ENCODE assay signal across 8 cellular contexts in the genomic region with DNA sequence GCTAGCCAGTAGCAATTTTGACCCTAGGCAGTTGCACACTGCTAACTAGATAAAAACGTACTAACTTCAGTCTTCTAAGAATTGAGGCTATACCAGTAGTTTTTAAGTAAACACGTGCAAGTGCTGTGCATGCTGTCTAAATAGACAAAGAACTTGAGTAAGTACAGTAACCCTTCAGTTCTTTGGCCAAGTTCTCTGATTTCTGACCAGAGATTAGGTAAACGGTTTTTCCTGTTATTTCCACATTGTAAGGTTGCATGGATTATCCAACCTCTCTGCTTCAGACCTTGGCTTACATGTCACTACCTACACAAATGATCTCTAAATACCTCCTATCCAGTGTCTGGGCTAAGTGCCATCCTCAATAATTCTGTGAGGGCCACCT. TPM values are rescaled to one million over a fixed set of nuclear protein-coding genes. Genes with fewer than 3 reads are reported as not detected.
DNase-seq lines count a peak whose midpoint lies in the region; ATAC-seq, FAIRE-seq and TF ChIP-seq lines count a peak whose summit lies in the region.

No MANE protein-coding gene starts in this region.

- H2BK15ac ChIP-seq in mesenchymal stem cell (ENCODE audit: low read depth, poor library complexity, severe bottlenecking) = no peak overlapping the region

- H2AFZ ChIP-seq in K562 (ENCODE audit: low read depth, low read length) (peak overlapping the region; percentile 88), mesenchymal stem cell (ENCODE audit: low read depth, low read length) (no peak overlapping the region)

- H3K14ac ChIP-seq in mesenchymal stem cell (ENCODE audit: low read length in 2 of 2) = no peak overlapping the region

- H3K4me3 ChIP-seq in left ventricle myocardium inferior = peak overlapping the region; percentile 90
- H3K4me3 ChIP-seq in K562 = peak overlapping the region; percentile 57
- H3K4me3 ChIP-seq in mesenchymal stem cell (ENCODE audit: insufficient read depth in 1 of 2, low read depth in 1 of 2, low read length in 2 of 2) = peak overlapping the region in 1 of 2 experiments; percentile 92
- peak overlapping the region; percentile 71 to 76 for H3K4me3 ChIP-seq in vagina

- DNase-seq in left ventricle myocardium inferior (no peak), cardiac septum (ENCODE audit: low spot score) (no peak), K562 (ENCODE audit: extremely low read depth in 1 of 4, low spot score in 3 of 4) (no peak), mesenchymal stem cell (no peak), vagina (ENCODE audit: extremely low spot score in 2 of 2) (no peak), SHP77 (lab: John Stamatoyannopoulos, UW) (no peak), head of caudate nucleus (no peak), posterior vena cava (ENCODE audit: low spot score) (no peak)

- peaks cover 17% of the 10 kb centered on the region for H3K79me1 ChIP-seq in mesenchymal stem cell (replicated peaks; ENCODE audit: low read length, poor library complexity, severe bottlenecking)

- H2AK5ac ChIP-seq in mesenchymal stem cell (ENCODE audit: low read length, severe bottlenecking) = no peak overlapping the region

- H3K4ac ChIP-seq in mesenchymal stem cell (ENCODE audit: low read depth in 1 of 2, low read length in 2 of 2) = no peak overlapping the region

- in situ Hi-C loops in K562 (cut with MboI) = loop anchor here (5.0 kb wide), 1 partner anchor 250 kb away; no protein-coding TSS in a partner anchor

- no peak overlapping the region for H3K18ac ChIP-seq in mesenchymal stem cell (ENCODE audit: low read depth in 1 of 2, low read length in 2 of 2)

- no peak; the same call in 1 of the 2 replicates for TF ChIP-seq POLR2A in K562 (conservative IDR thresholded peaks at IDR 0.05)
- TF ChIP-seq POLR2A in vagina (IDR thresholded peaks at IDR 0.05) = no peak

- H2BK12ac ChIP-seq in mesenchymal stem cell (ENCODE audit: low read length in 2 of 2) = no peak overlapping the region

- BruUV-seq in K562 (replicated peaks; lab: Mats Ljungman, UMichigan) = no TSS peak

- H3K4me2 ChIP-seq in K562 (ENCODE audit: insufficient read depth, low read length) (peak overlapping the region; percentile 77), mesenchymal stem cell (ENCODE audit: low read length, poor library complexity, severe bottlenecking) (peak overlapping the region; percentile 81)

- POLR2A ChIA-PET in K562 (lab: Yijun Ruan, JAX) = interaction anchor here (0.5 to 1.1 kb wide), 4 partner anchors 160 to 544 kb away, joined by 3 to 7 read pairs (median 5); no protein-coding TSS in a partner anchor

- CTCF ChIA-PET in K562 (lab: Yijun Ruan, JAX; ENCODE audit: low intra/inter-chr PET ratio) = interaction anchor here (0.5 to 2.8 kb wide), 5 partner anchors 250 to 579 kb away, joined by 3 to 112 read pairs (median 5); no protein-coding TSS in a partner anchor

- H3K9me3 ChIP-seq in left ventricle myocardium inferior (replicated peaks) (no peaks in the 10 kb centered on the region), K562 (replicated peaks; ENCODE audit: control insufficient read depth, insufficient read depth, low read depth, low read length) (no peaks in the 10 kb centered on the region), mesenchymal stem cell (ENCODE audit: control insufficient read depth, low read length) (no peaks in the 10 kb centered on the region), vagina (no peaks in the 10 kb centered on the region)

- no peak overlapping the region for H2BK5ac ChIP-seq in mesenchymal stem cell (ENCODE audit: low read depth, low read length, poor library complexity, severe bottlenecking)

- no peak for TF ChIP-seq EP300 in K562 (IDR thresholded peaks at IDR 0.05; ENCODE audit: low read length)

- H3K36me3 ChIP-seq in left ventricle myocardium inferior = no peaks in the 10 kb centered on the region
- H3K36me3 ChIP-seq in K562 (ENCODE audit: control insufficient read depth, insufficient read depth, low read length) = peaks cover 17% of the 10 kb centered on the region; the same call in 2 of the 3 replicates
- peaks cover 0 to 30% of the 10 kb centered on the region in 2 experiments for H3K36me3 ChIP-seq in mesenchymal stem cell (ENCODE audit: control insufficient read depth in 1 of 2, insufficient read depth in 2 of 2, low read depth in 1 of 2, low read length in 2 of 2)
- no peaks in the 10 kb centered on the region for H3K36me3 ChIP-seq in vagina

- FAIRE-seq in K562 (lab: Jason Lieb, UNC) = no peak

- no peak overlapping the region for H3K23ac ChIP-seq in mesenchymal stem cell (ENCODE audit: low read length in 2 of 2)

- H3K27ac ChIP-seq in left ventricle myocardium inferior (replicated peaks) = peak overlapping the region; percentile 96
- H3K27ac ChIP-seq in K562 (ENCODE audit: extremely low read depth, low read depth, low read length) = peak overlapping the region; percentile 58
- H3K27ac ChIP-seq in mesenchymal stem cell (ENCODE audit: low read length, poor library complexity, severe bottlenecking) = no peak overlapping the region
- peak overlapping the region; percentile 85 for H3K27ac ChIP-seq in vagina

- no peak overlapping the region for H4K8ac ChIP-seq in mesenchymal stem cell (ENCODE audit: low read length)

- TF ChIP-seq CTCF in left ventricle myocardium inferior (IDR thresholded peaks at IDR 0.05; ENCODE audit: borderline replicate concordance) = peak; percentile 13
- no peak; a peak in 1 of 6 replicates for TF ChIP-seq CTCF in K562 (IDR thresholded peaks at IDR 0.05 in 2 of 3, conservative IDR thresholded peaks at IDR 0.05 in 1 of 3; ENCODE audit: insufficient read depth in 2 of 3, low read depth in 1 of 3, low read length in 3 of 3)
- peak in 1 of 3 experiments; percentile 13 for TF ChIP-seq CTCF in vagina (IDR thresholded peaks at IDR 0.05)

- ATAC-seq in K562 = no peak

- intact Hi-C loops in left ventricle myocardium inferior (cut with micrococcal nuclease) = no loop called here
- intact Hi-C loops in cardiac septum (cut with DNase I) = loop anchor here (1.0 to 5.0 kb wide), 2 partner anchors 170 to 251 kb away; a partner anchor contains a TSS
- intact Hi-C loops in K562 (cut with micrococcal nuclease) = loop anchor here (1.0 to 10.0 kb wide), 5 partner anchors 171 to 433 kb away; a partner anchor contains a TSS
- intact Hi-C loops in vagina (cut with DNase I) = loop anchor here (2.0 to 10.0 kb wide), 2 partner anchors 173 to 251 kb away; a partner anchor contains a TSS
- intact Hi-C loops in head of caudate nucleus (cut with DNase I) = loop anchor here (2.0 to 5.0 kb wide), 2 partner anchors 170 to 249 kb away; a partner anchor contains a TSS
- intact Hi-C loops in posterior vena cava (cut with DNase I) = loop anchor here (2.0 to 10.0 kb wide), 3 partner anchors 243 to 335 kb away; no protein-coding TSS in a partner anchor

- H3K4me1 ChIP-seq in left ventricle myocardium inferior (peaks cover 31% of the 10 kb centered on the region), K562 (replicated peaks in 1 of 2; ENCODE audit: control insufficient read depth in 2 of 2, insufficient read depth in 2 of 2, low read length in 2 of 2) (peaks cover 19 to 22% of the 10 kb centered on the region in 2 experiments), mesenchymal stem cell (ENCODE audit: control insufficient read depth, insufficient read depth, low read depth, low read length) (peaks cover 9% of the 10 kb centered on the region), vagina (peaks cover 28% of the 10 kb centered on the region)

- peaks cover 30% of the 10 kb centered on the region for H3K79me2 ChIP-seq in K562 (ENCODE audit: control insufficient read depth, insufficient read depth, low read length)

- peak overlapping the region; percentile 49 to 70; a peak in 3 of 4 replicates for H3K9ac ChIP-seq in K562 (ENCODE audit: insufficient read depth in 1 of 2, low read depth in 2 of 2, low read length in 2 of 2)
- peak overlapping the region; percentile 93 for H3K9ac ChIP-seq in mesenchymal stem cell (ENCODE audit: low read length)

- H4K20me1 ChIP-seq in K562 (replicated peaks; ENCODE audit: control insufficient read depth, insufficient read depth, low read length) = peaks cover 5% of the 10 kb centered on the region; the same call in 1 of the 2 replicates

- H4K91ac ChIP-seq in mesenchymal stem cell (ENCODE audit: low read length) = no peak overlapping the region

- no peaks in the 10 kb centered on the region for H3K27me3 ChIP-seq in left ventricle myocardium inferior (ENCODE audit: low read depth)
- H3K27me3 ChIP-seq in K562 (ENCODE audit: control insufficient read depth in 2 of 2, insufficient read depth in 2 of 2, low read length in 2 of 2) = no peaks in the 10 kb centered on the region
- H3K27me3 ChIP-seq in mesenchymal stem cell (ENCODE audit: control insufficient read depth in 1 of 2, insufficient read depth in 1 of 2, low read length in 2 of 2) = no peaks in the 10 kb centered on the region
- no peaks in the 10 kb centered on the region for H3K27me3 ChIP-seq in vagina

- H2BK120ac ChIP-seq in mesenchymal stem cell (ENCODE audit: low read depth, low read length) = no peak overlapping the region

- H3K9me1 ChIP-seq in K562 (ENCODE audit: control insufficient read depth, insufficient read depth, low read length) = no peaks in the 10 kb centered on the region

- no peak; a peak in 1 of 4 replicates for TF ChIP-seq RAD21 in K562 (CRISPR knock-in tag; conservative IDR thresholded peaks at IDR 0.05 in 1 of 2, IDR thresholded peaks at IDR 0.05 in 1 of 2)

- WGBS in K562 (ENCODE audit: insufficient coverage, low coverage, missing lambda C conversion rate) = 2% methylated on average over 3 of the region's 3 CpGs
- WGBS in mesenchymal stem cell = 19% methylated on average over 2 of the region's 3 CpGs

RNA-seq across cellular contexts. Expression of a gene that starts 0.9 kb away (rescaled TPM):
- total RNA-seq in left ventricle myocardium inferior = 2.3 TPM
- 5.9 TPM for total RNA-seq in cardiac septum
- 19.3 and 36.1 TPM in 2 replicates for total RNA-seq in K562 (2011; cell fraction: chromatin; rRNA removed; ENCODE audit: low replicate concordance)
- total RNA-seq in K562 (2011; cell fraction: nucleolus; rRNA removed) = 35.1 and 39.5 TPM in 2 replicates
- total RNA-seq in K562 (2011; cell fraction: nucleoplasm; rRNA removed) = 26.9 and 30.3 TPM in 2 replicates
- 18.9 and 21.3 TPM in 2 replicates for total RNA-seq in K562 (2014; rRNA removed)
- 9.4 and 10.7 TPM in 2 replicates for total RNA-seq in K562 (2014; rRNA removed; fragmentation: Illumina TruSeq; extraction: Trizol)
- total RNA-seq in K562 (2015; rRNA removed; fragmentation: Illumina TruSeq; extraction: Trizol) = 13.8 and 15.0 TPM in 2 replicates
- 18.0 and 18.4 TPM in 2 replicates for total RNA-seq in K562 (2021)
- 14.2 and 14.9 TPM in 2 replicates for polyA plus RNA-seq in K562 (2011; rRNA removed)
- polyA plus RNA-seq in K562 (2011; cell fraction: cytosol; rRNA removed) = 16.6 and 23.1 TPM in 2 replicates
- 8.6 and 13.0 TPM in 2 replicates for polyA plus RNA-seq in K562 (2011; cell fraction: nucleus; rRNA removed)
- polyA plus RNA-seq in K562 (2012) = 15.3 and 24.2 TPM in 2 replicates
- 14.3 and 15.6 TPM in 2 replicates for polyA plus RNA-seq in K562 (2014; fragmentation: Illumina TruSeq; extraction: Trizol)
- 1 to 10 TPM; 1.9 to 2.9 TPM for polyA plus RNA-seq in K562 (2014; fragmentation: Nextera tagmentation; extraction: Ambion mirVana)
- polyA plus RNA-seq in K562 (2014; rRNA removed) = 14.2 and 15.6 TPM in 2 replicates
- polyA minus RNA-seq in K562 (2011; rRNA and poly(A)+ RNA removed) = 9.1 and 12.3 TPM in 2 replicates
- 18.4 and 20.8 TPM in 2 replicates for polyA minus RNA-seq in K562 (2011; cell fraction: cytosol; rRNA and poly(A)+ RNA removed)
- 11.9 and 16.0 TPM in 2 replicates for polyA minus RNA-seq in K562 (2011; cell fraction: nucleus; rRNA and poly(A)+ RNA removed)
- polyA plus RNA-seq in mesenchymal stem cell (2013, experiment 1 of 2) = 27.1 TPM
- 27.1 TPM for polyA plus RNA-seq in mesenchymal stem cell (2013, experiment 2 of 2)
- total RNA-seq in vagina = 14.5 TPM
- 10 to 100 TPM; 11.3 to 15.7 TPM for total RNA-seq in posterior vena cava
